Comparison of ENCODE assay signal across 14 cellular contexts in the genomic region with DNA sequence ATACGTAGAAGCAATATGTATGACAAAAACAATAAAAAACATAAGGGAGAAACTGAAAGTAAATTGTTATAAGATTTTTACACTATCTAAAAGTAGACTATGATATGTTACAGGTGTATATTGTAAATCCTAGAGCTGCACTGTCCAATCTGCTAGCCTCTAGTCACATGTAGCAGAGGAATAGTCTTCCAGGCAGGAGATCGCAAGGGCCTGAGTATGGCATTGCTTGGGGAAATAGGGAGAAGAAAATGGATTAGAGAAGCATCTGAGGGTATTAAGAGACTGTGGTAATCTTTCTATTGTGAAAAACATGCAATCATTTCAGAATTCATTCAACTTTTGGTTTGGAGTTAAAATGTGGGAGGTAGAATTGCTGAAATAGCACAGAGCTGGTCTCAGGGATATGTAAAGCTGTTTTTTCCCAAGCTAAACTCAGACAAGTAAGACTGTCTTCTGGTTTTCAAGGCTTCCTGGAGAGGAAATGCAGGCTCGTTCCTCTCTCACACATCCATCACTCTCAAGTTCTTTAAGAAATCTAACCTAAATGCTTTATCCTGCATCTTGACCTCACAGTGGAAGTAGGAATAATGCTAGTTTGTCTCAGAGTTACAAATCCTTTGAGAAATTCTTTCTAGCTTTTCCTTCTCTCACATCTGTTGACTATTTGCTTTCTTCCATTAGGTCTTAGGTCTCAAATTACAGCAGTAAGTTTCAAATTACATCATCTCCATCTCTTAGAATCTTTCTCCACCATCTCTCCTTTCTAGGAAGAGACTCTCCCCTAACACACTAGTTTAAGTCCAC. TPM values are rescaled to one million over a fixed set of nuclear protein-coding genes. Genes with fewer than 3 reads are reported as not detected.
DNase-seq lines count a peak whose midpoint lies in the region; ATAC-seq and TF ChIP-seq lines count a peak whose summit lies in the region.
"Had no signal": no experiment of that assay in that cellular context is flagged by ENCODE, and none has a peak within 500 bp of the region (broad histone marks: within the 10 kb centered on the region; RNA-seq: fewer than 3 reads in every experiment).

No MANE protein-coding gene starts in this region.

- CTCF ChIA-PET in MCF 10A (lab: Yijun Ruan, JAX) = interaction anchor here (0.6 to 4.5 kb wide), 4 partner anchors 11 to 18 kb away, joined by 3 to 15 read pairs (median 3); no protein-coding TSS in a partner anchor
- CTCF ChIA-PET in PC-3 (lab: Charles Lee) = interaction anchor here (0.5 kb wide), 1 partner anchor 19 kb away, joined by 5 read pairs; a partner anchor contains a TSS

- H3K27me3 ChIP-seq in breast epithelium (peaks cover 0 to 7% of the 10 kb centered on the region in 2 donors), PC-3 (ENCODE audit: low read length) (peaks cover 44% of the 10 kb centered on the region), uterus (no peaks in the 10 kb centered on the region)

- no peak overlapping the region for H3K9ac ChIP-seq in PC-3 (ENCODE audit: low read length)

- H3K4me1 Mint-ChIP-seq in MCF 10A (ENCODE audit: insufficient read depth, unreplicated experiment) = peaks cover 11% of the 10 kb centered on the region

- H3K9me2 ChIP-seq in PC-3 (replicated peaks; ENCODE audit: low read length) = no peaks in the 10 kb centered on the region

- H3K27ac ChIP-seq in breast epithelium (peak overlapping the region; percentile 23 to 40), PC-3 (ENCODE audit: low read length) (no peak overlapping the region), uterus (peak overlapping the region; percentile 1 to 65)
- H3K27ac ChIP-seq: spleen had no signal

- no peaks in the 10 kb centered on the region for H4K20me1 ChIP-seq in PC-3 (ENCODE audit: low read length)

- H3K4me3 Mint-ChIP-seq in MCF 10A (ENCODE audit: unreplicated experiment) = no peak overlapping the region
- H3K4me3 Mint-ChIP-seq: CD14-positive monocyte had no signal

- no peaks in the 10 kb centered on the region for H3K9me3 Mint-ChIP-seq in MCF 10A (ENCODE audit: unreplicated experiment)
- H3K9me3 Mint-ChIP-seq: CD14-positive monocyte had no signal

- H3K79me2 ChIP-seq in PC-3 (ENCODE audit: low read length) = no peaks in the 10 kb centered on the region

- POLR2A ChIA-PET in MCF 10A (lab: Yijun Ruan, JAX) = interaction anchor here (0.7 kb wide), 1 partner anchor 14 kb away, joined by 3 read pairs; no protein-coding TSS in a partner anchor
- POLR2A ChIA-PET in PC-3 (lab: Charles Lee; ENCODE audit: unreplicated experiment) = no interaction called here

- H3K9me3 ChIP-seq in breast epithelium (no peaks in the 10 kb centered on the region), PC-3 (ENCODE audit: low read length) (no peaks in the 10 kb centered on the region), uterus (no peaks in the 10 kb centered on the region)
- H3K9me3 ChIP-seq: spleen had no signal

- H3K36me3 Mint-ChIP-seq in MCF 10A (ENCODE audit: insufficient read depth, unreplicated experiment) = no peaks in the 10 kb centered on the region
- H3K36me3 Mint-ChIP-seq: CD14-positive monocyte had no signal

- peak overlapping the region; percentile 37; the same call in 1 of the 2 replicates for H3K4me2 ChIP-seq in PC-3 (ENCODE audit: low read length)

- peaks cover 58% of the 10 kb centered on the region for H3K27me3 Mint-ChIP-seq in MCF 10A (ENCODE audit: insufficient read depth, unreplicated experiment)

- no peaks in the 10 kb centered on the region for H3F3A ChIP-seq in PC-3 (ENCODE audit: low read length, unreplicated experiment)

- H3K4me1 ChIP-seq in breast epithelium (no peaks in the 10 kb centered on the region), PC-3 (ENCODE audit: insufficient read depth, low read length) (peaks cover 7% of the 10 kb centered on the region; the same call in 1 of the 2 replicates), uterus (no peaks in the 10 kb centered on the region)

- TF ChIP-seq POLR2A in breast epithelium (IDR thresholded peaks at IDR 0.05) (no peak), uterus (IDR thresholded peaks at IDR 0.05) (no peak)

- BruUV-seq in MCF 10A (replicated peaks; lab: Mats Ljungman, UMichigan) (no TSS peak), PC-3 (replicated peaks; lab: Mats Ljungman, UMichigan) (no TSS peak)

- intact Hi-C loops in breast epithelium (cut with DNase I; ENCODE audit: low total_unique reads) (no loop called here), MCF 10A (cut with micrococcal nuclease) (no loop called here), PC-3 (cut with micrococcal nuclease) (no loop called here), uterus (cut with DNase I; ENCODE audit: low total_unique reads) (no loop called here)

- no peaks in the 10 kb centered on the region for H3K36me3 ChIP-seq in breast epithelium
- no peaks in the 10 kb centered on the region for H3K36me3 ChIP-seq in PC-3 (ENCODE audit: low read depth, low read length)
- no peaks in the 10 kb centered on the region for H3K36me3 ChIP-seq in uterus
- H3K36me3 ChIP-seq: spleen had no signal

- DNase-seq in breast epithelium (ENCODE audit: low spot score in 2 of 2) = no peak
- DNase-seq in MCF 10A (ENCODE audit: unreplicated experiment) = no peak
- no peak for DNase-seq in PC-3
- DNase-seq in fibroblast of the aortic adventitia (ENCODE audit: low read depth) = peak; percentile 28
- DNase-seq in uterus = no peak
- no peak for DNase-seq in DMS79 (lab: John Stamatoyannopoulos, UW)
- no peak for DNase-seq in MV-4-11 (lab: John Stamatoyannopoulos, UW)
- DNase-seq: NCI-H2029, spleen, trophoblast cell had no signal

- TF ChIP-seq CTCF in breast epithelium (IDR thresholded peaks at IDR 0.05) = no peak
- TF ChIP-seq CTCF in MCF 10A (IDR thresholded peaks at IDR 0.05; ENCODE audit: unreplicated experiment) = no peak
- TF ChIP-seq CTCF in PC-3 (conservative IDR thresholded peaks at IDR 0.05; ENCODE audit: low read depth, low read length) = no peak
- no peak for TF ChIP-seq CTCF in fibroblast of the aortic adventitia (IDR thresholded peaks at IDR 0.05; ENCODE audit: insufficient read depth, low read length)
- TF ChIP-seq CTCF in uterus (IDR thresholded peaks at IDR 0.05) = no peak

- ATAC-seq in PC-3 = no peak; the same call in 1 of the 2 replicates
- no peak for ATAC-seq in HG03469 (IDR thresholded peaks at IDR 0.05; ENCODE audit: unreplicated experiment)

- no peak overlapping the region for H3K4me3 ChIP-seq in breast epithelium
- H3K4me3 ChIP-seq in PC-3 (ENCODE audit: low read length) = no peak overlapping the region
- no peak overlapping the region for H3K4me3 ChIP-seq in fibroblast of the aortic adventitia (ENCODE audit: low read depth, low read length)
- H3K4me3 ChIP-seq in uterus = no peak overlapping the region
- H3K4me3 ChIP-seq: spleen had no signal

- H2AFZ ChIP-seq in PC-3 (ENCODE audit: low read length) = no peak overlapping the region

- no peak overlapping the region for H3K27ac Mint-ChIP-seq in MCF 10A (ENCODE audit: low read depth, unreplicated experiment)
- H3K27ac Mint-ChIP-seq: CD14-positive monocyte had no signal

RNA-seq across cellular contexts. Expression of a gene that starts 7.6 kb away (rescaled TPM):
- total RNA-seq in breast epithelium (1 to 10 TPM in 1 of 3 donors, under 1 TPM in 2; 0.44 to 2.0 (median 0.48) TPM), MCF 10A (2022) (not detected in 2 replicates), PC-3 (2014; rRNA removed) (not detected in 2 replicates), fibroblast of the aortic adventitia (ENCODE audit: low replicate concordance) (0.63 and 1.1 TPM in 2 replicates), uterus (1 to 10 TPM in 3 of 4 donors, not detected in 1; 2.4 to 9.1 (median 2.7) TPM)

RNA-seq across cellular contexts. Expression of a gene that starts 18.5 kb away (rescaled TPM):
- total RNA-seq in breast epithelium (10 to 100 TPM; 20.6 to 37.2 (median 30.6) TPM), MCF 10A (2022) (23.0 and 24.0 TPM in 2 replicates), PC-3 (2014; rRNA removed) (18.0 and 34.4 TPM in 2 replicates), fibroblast of the aortic adventitia (ENCODE audit: low replicate concordance) (29.7 and 32.8 TPM in 2 replicates), uterus (10 to 100 TPM; 22.3 to 50.9 (median 32.5) TPM)

RNA-seq across cellular contexts. Expression of a gene that starts 27.3 kb away (rescaled TPM):
- total RNA-seq in breast epithelium (not detected), MCF 10A (2022) (not detected in 2 replicates), PC-3 (2014; rRNA removed) (not detected in 2 replicates), fibroblast of the aortic adventitia (ENCODE audit: low replicate concordance) (not detected in 2 replicates), uterus (not detected)
- total RNA-seq: HT1080, myocyte, spleen had no signal

RNA-seq across cellular contexts. Expression of a gene that starts 56.7 kb away (rescaled TPM):
- total RNA-seq in breast epithelium = 10 to 100 TPM; 19.0 to 40.0 (median 31.8) TPM
- 65.9 and 69.3 TPM in 2 replicates for total RNA-seq in MCF 10A (2022)
- total RNA-seq in PC-3 (2014; rRNA removed) = 62.2 and 80.8 TPM in 2 replicates
- total RNA-seq in fibroblast of the aortic adventitia (ENCODE audit: low replicate concordance) = 50.5 and 93.8 TPM in 2 replicates
- total RNA-seq in uterus = 100 to 1,000 TPM in 1 of 4 donors, 10 to 100 TPM in 3; 30.9 to 150 (median 70.8) TPM
